In genomic region chr12:122523280-122523679, GRCh38 we compare ENCODE assay signal across 8 cellular contexts. TPM values are rescaled to one million over a fixed set of nuclear protein-coding genes. Genes with fewer than 3 reads are reported as not detected.
DNase-seq lines count a peak whose midpoint lies in the region; TF ChIP-seq lines count a peak whose summit lies in the region.

No MANE protein-coding gene starts in this region.

- peak overlapping the region; percentile 96 for H3K9ac ChIP-seq in SU-DHL-6 (ENCODE audit: low read length)

- no peak for TF ChIP-seq CTCF in SU-DHL-6 (IDR thresholded peaks at IDR 0.05; ENCODE audit: insufficient read depth, low read length, poor library complexity, severe bottlenecking)
- no peak for TF ChIP-seq CTCF in fibroblast of villous mesenchyme (IDR thresholded peaks at IDR 0.05; ENCODE audit: insufficient read depth, low read depth, low read length)
- no peak for TF ChIP-seq CTCF in tibial artery (IDR thresholded peaks at IDR 0.05)
- TF ChIP-seq CTCF in testis (IDR thresholded peaks at IDR 0.05), result no peak

- no peaks in the 10 kb centered on the region for H3K9me3 Mint-ChIP-seq in activated naive CD4-positive, alpha-beta T cell treated with anti-CD3 and anti-CD28 coated beads, Interleukin-2, amount 10 ng/mL, durations not matched to agents 7 days and 5 days

- no peak overlapping the region for H2AFZ ChIP-seq in SU-DHL-6 (ENCODE audit: low read depth, low read length, severe bottlenecking)

- WGBS in testis, 2 donors, result 39 to 48% methylated on average over 8 of the region's 8 CpGs

- H3K27ac Mint-ChIP-seq in activated naive CD4-positive, alpha-beta T cell treated with anti-CD3 and anti-CD28 coated beads, Interleukin-2, amount 10 ng/mL, durations not matched to agents 7 days and 5 days, result peak overlapping the region; percentile 53

- no peak overlapping the region for H3K4me3 ChIP-seq in SU-DHL-6 (ENCODE audit: insufficient read depth, low read length, poor library complexity, severe bottlenecking)
- peak overlapping the region; percentile 78 for H3K4me3 ChIP-seq in fibroblast of villous mesenchyme (ENCODE audit: low read depth, low read length)
- H3K4me3 ChIP-seq in tibial artery, result peak overlapping the region in 1 of 2 donors; percentile 58
- H3K4me3 ChIP-seq in testis, result no peak overlapping the region

- no peak for TF ChIP-seq POLR2A in testis (IDR thresholded peaks at IDR 0.05)

- peaks cover 68% of the 10 kb centered on the region for H4K20me1 ChIP-seq in SU-DHL-6 (ENCODE audit: low read depth, low read length)

- no peaks in the 10 kb centered on the region for H3K27me3 Mint-ChIP-seq in activated naive CD4-positive, alpha-beta T cell treated with anti-CD3 and anti-CD28 coated beads, Interleukin-2, amount 10 ng/mL, durations not matched to agents 7 days and 5 days

- peaks cover 94% of the 10 kb centered on the region for H3K79me2 ChIP-seq in SU-DHL-6 (ENCODE audit: insufficient read depth, low read length)

- intact Hi-C loops in tibial artery (cut with DNase I; ENCODE audit: low total_unique reads) (no loop called here), testis (cut with DNase I; ENCODE audit: low total_unique reads) (no loop called here)

- H3K9me2 ChIP-seq in SU-DHL-6 (replicated peaks; ENCODE audit: insufficient read depth, low read length), result no peaks in the 10 kb centered on the region

- H3K4me2 ChIP-seq in SU-DHL-6 (ENCODE audit: low read depth, low read length, poor library complexity, severe bottlenecking), result peak overlapping the region; percentile 85

- H3K4me1 ChIP-seq in tibial artery, result peaks cover 0 to 50% (median 32%) of the 10 kb centered on the region in 4 donors
- H3K4me1 ChIP-seq in testis, result peaks cover 23% of the 10 kb centered on the region

- peaks cover 70% of the 10 kb centered on the region for H3K36me3 ChIP-seq in SU-DHL-6 (ENCODE audit: low read length)
- peaks cover 40 to 42% (median 40%) of the 10 kb centered on the region in 3 donors for H3K36me3 ChIP-seq in tibial artery
- no peaks in the 10 kb centered on the region for H3K36me3 ChIP-seq in testis (ENCODE audit: low read depth, missing control alignments)

- CTCF ChIA-PET in activated naive CD4-positive, alpha-beta T cell treated with anti-CD3 and anti-CD28 coated beads, Interleukin-2, amount 10 ng/mL, durations not matched to agents 7 days and 5 days (lab: Charles Lee), result no interaction called here

- H3K4me1 Mint-ChIP-seq in activated naive CD4-positive, alpha-beta T cell treated with anti-CD3 and anti-CD28 coated beads, Interleukin-2, amount 10 ng/mL, durations not matched to agents 7 days and 5 days, result peaks cover 55% of the 10 kb centered on the region

- H3K4me3 Mint-ChIP-seq in activated naive CD4-positive, alpha-beta T cell treated with anti-CD3 and anti-CD28 coated beads, Interleukin-2, amount 10 ng/mL, durations not matched to agents 7 days and 5 days, result no peak overlapping the region

- peaks cover 30% of the 10 kb centered on the region for H3F3A ChIP-seq in SU-DHL-6 (ENCODE audit: insufficient read depth)

- DNase-seq in activated naive CD4-positive, alpha-beta T cell treated with anti-CD3 and anti-CD28 coated beads, Interleukin-2, amount 10 ng/mL, durations not matched to agents 7 days and 5 days, result no peak
- no peak for DNase-seq in activated naive CD4-positive, alpha-beta T cell treated with Interleukin-2 at 50 U/mL for 16 hours
- peak; percentile 95 for DNase-seq in fibroblast of villous mesenchyme (ENCODE audit: low read depth)
- no peak for DNase-seq in tibial artery
- no peak for DNase-seq in testis
- no peak for DNase-seq in NCI-H82 (lab: John Stamatoyannopoulos, UW)
- no peak for DNase-seq in GOT3 (lab: John Stamatoyannopoulos, UW)

- H3K9me3 ChIP-seq in SU-DHL-6 (ENCODE audit: insufficient read depth, low read length), result no peaks in the 10 kb centered on the region
- H3K9me3 ChIP-seq in tibial artery, result no peaks in the 10 kb centered on the region
- no peaks in the 10 kb centered on the region for H3K9me3 ChIP-seq in testis

- H3K36me3 Mint-ChIP-seq in activated naive CD4-positive, alpha-beta T cell treated with anti-CD3 and anti-CD28 coated beads, Interleukin-2, amount 10 ng/mL, durations not matched to agents 7 days and 5 days, result peaks cover 59% of the 10 kb centered on the region

- H3K27me3 ChIP-seq in SU-DHL-6 (ENCODE audit: low read length) (no peaks in the 10 kb centered on the region), tibial artery (no peaks in the 10 kb centered on the region), testis (no peaks in the 10 kb centered on the region)

- H3K27ac ChIP-seq in SU-DHL-6 (ENCODE audit: low read depth, low read length) (no peak overlapping the region), tibial artery (peak overlapping the region; percentile 34 to 69), testis (peak overlapping the region in 1 of 2 donors; percentile 58)

RNA-seq across cellular contexts. Expression of gene RSRC2, which starts 3.5 kb away (rescaled TPM):
- total RNA-seq in fibroblast of villous mesenchyme (34.5 and 41.9 TPM in 2 replicates), testis (100 to 1,000 TPM in 1 of 2 donors, 10 to 100 TPM in 1; 93.1 to 133 TPM)
- 50.7 TPM for polyA plus RNA-seq in testis (ENCODE audit: insufficient read depth, low read depth, low replicate concordance)

RNA-seq across cellular contexts. Expression of gene KNTC1, which starts 3.8 kb away (rescaled TPM):
- total RNA-seq in fibroblast of villous mesenchyme (28.0 and 28.5 TPM in 2 replicates), testis (100 to 1,000 TPM in 1 of 2 donors, 10 to 100 TPM in 1; 79.8 to 118 TPM)
- 46.1 TPM for polyA plus RNA-seq in testis (ENCODE audit: insufficient read depth, low read depth, low replicate concordance)

RNA-seq across cellular contexts. Expression of gene ZCCHC8, which starts 22.5 kb away (rescaled TPM):
- total RNA-seq in fibroblast of villous mesenchyme, result 18.0 and 22.5 TPM in 2 replicates
- 10 to 100 TPM; 25.6 to 38.3 TPM for total RNA-seq in testis
- 28.8 TPM for polyA plus RNA-seq in testis (ENCODE audit: insufficient read depth, low read depth, low replicate concordance)
